Comparison of ENCODE assay signal across 9 cellular contexts in genomic region chr4:138576684-138577083, GRCh38.
DNase-seq lines count a peak whose midpoint lies in the region; ATAC-seq, FAIRE-seq and TF ChIP-seq lines count a peak whose summit lies in the region.
"Had no signal": no experiment of that assay in that cellular context is flagged by ENCODE, and none has a peak within 500 bp of the region (broad histone marks: within the 10 kb centered on the region; RNA-seq: fewer than 3 reads in every experiment).

No MANE protein-coding gene starts in this region.

- H3K4me3 ChIP-seq in cardiac muscle cell (no peak overlapping the region), heart left ventricle (no peak overlapping the region), epithelial cell of esophagus (ENCODE audit: low read length) (no peak overlapping the region)

- no peak for TF ChIP-seq POLR2A in heart left ventricle (IDR thresholded peaks at IDR 0.05)

- H3K27me3 ChIP-seq in cardiac muscle cell = no peaks in the 10 kb centered on the region
- no peaks in the 10 kb centered on the region for H3K27me3 ChIP-seq in heart left ventricle

- H3K27ac ChIP-seq in cardiac muscle cell (no peak overlapping the region), heart left ventricle (no peak overlapping the region)

- DNase-seq in cardiac muscle cell (ENCODE audit: low read depth in 1 of 2, low spot score in 1 of 2) (peak; percentile 11 to 64), heart left ventricle (no peak), NCI-H526 treated with DMSO at 0.1 percent for 48 hours (lab: John Stamatoyannopoulos, UW) (peak; percentile 14), epithelial cell of esophagus (ENCODE audit: low read depth) (peak; percentile 65), urothelium cell line (ENCODE audit: low spot score) (peak; percentile 4)
- DNase-seq: activated CD4-positive, alpha-beta T cell treated with anti-CD3 and anti-CD28 coated beads, Interleukin-2, amount 50 U/mL, for 48 hours had no signal

- TF ChIP-seq CTCF in cardiac muscle cell (IDR thresholded peaks at IDR 0.05; ENCODE audit: low read depth, low read length) (peak; percentile 47), heart left ventricle (IDR thresholded peaks at IDR 0.05) (no peak), epithelial cell of esophagus (IDR thresholded peaks at IDR 0.05; ENCODE audit: insufficient read depth, low read depth, low read length, missing control alignments) (peak; percentile 65)

- no peaks in the 10 kb centered on the region for H3K9me3 ChIP-seq in cardiac muscle cell (ENCODE audit: low read depth)
- H3K9me3 ChIP-seq in heart left ventricle = peaks cover 0 to 58% (median 22%) of the 10 kb centered on the region in 12 donors

- 49 to 53% (median 51%) methylated on average over 3 of the region's 3 CpGs for WGBS in heart left ventricle, 4 donors

- FAIRE-seq in urothelium cell line (lab: Jason Lieb, UNC) = no peak

- H3K4me1 ChIP-seq in cardiac muscle cell (ENCODE audit: low read depth) (no peaks in the 10 kb centered on the region), heart left ventricle (peaks cover 0 to 7% (median 0%) of the 10 kb centered on the region in 12 donors)

- intact Hi-C loops in heart left ventricle (cut with DNase I) = no loop called here

- ATAC-seq in heart left ventricle (no peak), GM21423 (IDR thresholded peaks at IDR 0.05; ENCODE audit: unreplicated experiment) (no peak), GM21447 (IDR thresholded peaks at IDR 0.05; ENCODE audit: unreplicated experiment) (no peak), GM18861 (IDR thresholded peaks at IDR 0.05; ENCODE audit: unreplicated experiment) (no peak)

- no peaks in the 10 kb centered on the region for H3K36me3 ChIP-seq in cardiac muscle cell
- H3K36me3 ChIP-seq in heart left ventricle = no peaks in the 10 kb centered on the region

Comparison
In these comparisons a context has a peak if more than half of its experiments do, and no peak if none do; other contexts are left out.
1. DNase-seq: peak in cardiac muscle cell (2 of 2), NCI-H526 treated with DMSO at 0.1 percent for 48 hours (single experiment), epithelial cell of esophagus (single experiment) and urothelium cell line (single experiment); none in heart left ventricle (0 of 5).
2. CTCF ChIP-seq: peak in cardiac muscle cell (single experiment) and epithelial cell of esophagus (single experiment); none in heart left ventricle (0 of 12).